ENCODE assay signal across 12 cellular contexts in genomic region chr13:113616991-113617749, GRCh38. TPM values are rescaled to one million over a fixed set of nuclear protein-coding genes. Genes with fewer than 3 reads are reported as not detected.
A peak's percentile ranks its signal among the peaks of the same experiment; 100 is the strongest.
DNase-seq lines count a peak whose midpoint lies in the region; ATAC-seq, FAIRE-seq and TF ChIP-seq lines count a peak whose summit lies in the region.
"Had no signal": no experiment of that assay in that cellular context is flagged by ENCODE, and none has a peak within 500 bp of the region (broad histone marks: within the 10 kb centered on the region; RNA-seq: fewer than 3 reads in every experiment).

No MANE protein-coding gene starts in this region.

- WGBS in right cardiac atrium, result 68% methylated on average over 18 of the region's 18 CpGs
- WGBS in psoas muscle, 3 donors, result 69 to 71% (median 70%) methylated on average over 18 of the region's 18 CpGs
- 74% methylated on average over 18 of the region's 18 CpGs for WGBS in smooth muscle cell (ENCODE audit: low lambda C conversion rate)

- ATAC-seq in right cardiac atrium (no peak), psoas muscle (peak in 3 of 4 donors; percentile 33 to 53 (median 41))
- ATAC-seq in CD4-positive, alpha-beta T cell (ENCODE audit: poor library complexity), result no peak
- ATAC-seq: esophagus mucosa had no signal

- H3K27me3 Mint-ChIP-seq in CD4-positive, alpha-beta T cell, result no peaks in the 10 kb centered on the region

- H3K9me3 Mint-ChIP-seq in CD4-positive, alpha-beta T cell, result no peaks in the 10 kb centered on the region

- peaks cover 89% of the 10 kb centered on the region for H4K20me1 ChIP-seq in smooth muscle cell (ENCODE audit: low read depth)

- no peak overlapping the region for H2AFZ ChIP-seq in smooth muscle cell (ENCODE audit: low read depth)

- TF ChIP-seq CTCF in psoas muscle (IDR thresholded peaks at IDR 0.05) (no peak), smooth muscle cell (IDR thresholded peaks at IDR 0.05; ENCODE audit: borderline replicate concordance, insufficient read depth, poor library complexity, severe bottlenecking) (no peak)
- TF ChIP-seq CTCF in CD4-positive, alpha-beta T cell (IDR thresholded peaks at IDR 0.05), result no peak

- H3K4me3 Mint-ChIP-seq in CD4-positive, alpha-beta T cell, result no peak overlapping the region

- H3K27ac ChIP-seq in right cardiac atrium (ENCODE audit: low read length), result no peak overlapping the region
- H3K27ac ChIP-seq in psoas muscle, result no peak overlapping the region
- no peak overlapping the region for H3K27ac ChIP-seq in smooth muscle cell (ENCODE audit: low read depth)
- no peak overlapping the region for H3K27ac ChIP-seq in CD4-positive, alpha-beta T cell (ENCODE audit: low read depth, low read length)

- H3K36me3 Mint-ChIP-seq in CD4-positive, alpha-beta T cell (ENCODE audit: low read depth), result peaks cover 9% of the 10 kb centered on the region

- H3K4me3 ChIP-seq in right cardiac atrium (ENCODE audit: low read length), result no peak overlapping the region
- no peak overlapping the region for H3K4me3 ChIP-seq in psoas muscle
- no peak overlapping the region for H3K4me3 ChIP-seq in smooth muscle cell

- intact Hi-C loops in right cardiac atrium (cut with DNase I), result no loop called here
- intact Hi-C loops in psoas muscle (cut with DNase I), result no loop called here
- intact Hi-C loops in CD4-positive, alpha-beta T cell (cut with DNase I, micrococcal nuclease), result no loop called here

- no peaks in the 10 kb centered on the region for H3F3A ChIP-seq in smooth muscle cell (ENCODE audit: low read depth)

- no peaks in the 10 kb centered on the region for H3K27me3 ChIP-seq in right cardiac atrium (ENCODE audit: control insufficient read depth, insufficient read depth)
- H3K27me3 ChIP-seq in psoas muscle (ENCODE audit: insufficient read depth in 3 of 3, low read length in 2 of 3), result no peaks in the 10 kb centered on the region
- H3K27me3 ChIP-seq in smooth muscle cell (ENCODE audit: low read depth), result no peaks in the 10 kb centered on the region
- H3K27me3 ChIP-seq in CD4-positive, alpha-beta T cell (ENCODE audit: control insufficient read depth, insufficient read depth, low read length), result no peaks in the 10 kb centered on the region

- H3K4me1 Mint-ChIP-seq in CD4-positive, alpha-beta T cell (ENCODE audit: low read depth), result no peaks in the 10 kb centered on the region

- H3K79me2 ChIP-seq in smooth muscle cell (ENCODE audit: low read depth), result peaks cover 12% of the 10 kb centered on the region

- no peak overlapping the region for H3K4me2 ChIP-seq in smooth muscle cell

- POLR2A ChIA-PET in CD4-positive, alpha-beta T cell (lab: Charles Lee), result no interaction called here

- DNase-seq in HTR-8/SVneo (ENCODE audit: insufficient read length, low spot score) (peak; percentile 33), NCI-H69 (lab: John Stamatoyannopoulos, UW) (peak; percentile 83), right cardiac atrium (peak in 2 of 3 donors; percentile 41 to 47), psoas muscle (no peak), smooth muscle cell (lab: John Stamatoyannopoulos, UW; ENCODE audit: unreplicated experiment) (no peak)
- no peak for DNase-seq in activated CD4-positive, CD25-positive, alpha-beta regulatory T cell (lab: John Stamatoyannopoulos, UW)
- no peak for DNase-seq in activated CD4-positive, alpha-beta T cell treated with anti-CD3 and anti-CD28 coated beads, Interleukin-2, amount 50 U/mL, for 1 hour
- no peak for DNase-seq in CD4-positive, alpha-beta T cell
- DNase-seq: NCI-H1694, T-helper 2 cell had no signal

- H3K9me3 ChIP-seq in right cardiac atrium (ENCODE audit: control insufficient read depth, low read length) (no peaks in the 10 kb centered on the region), psoas muscle (no peaks in the 10 kb centered on the region), smooth muscle cell (replicated peaks; ENCODE audit: low read depth) (no peaks in the 10 kb centered on the region)
- H3K9me3 ChIP-seq in CD4-positive, alpha-beta T cell (ENCODE audit: control insufficient read depth, low read length), result no peaks in the 10 kb centered on the region

- no peak for FAIRE-seq in HTR-8/SVneo (lab: Jason Lieb, UNC)

- H3K4me1 ChIP-seq in right cardiac atrium (ENCODE audit: control insufficient read depth, insufficient read depth, low read length), result peaks cover 8% of the 10 kb centered on the region
- H3K4me1 ChIP-seq in psoas muscle, result no peaks in the 10 kb centered on the region
- peaks cover 10% of the 10 kb centered on the region for H3K4me1 ChIP-seq in smooth muscle cell (ENCODE audit: low read depth)

- H3K36me3 ChIP-seq in psoas muscle (ENCODE audit: insufficient read depth in 1 of 2, low read depth in 1 of 2) (no peaks in the 10 kb centered on the region), smooth muscle cell (ENCODE audit: low read depth) (no peaks in the 10 kb centered on the region)

- CTCF ChIA-PET in CD4-positive, alpha-beta T cell (lab: Charles Lee), result no interaction called here

- no peak overlapping the region for H3K27ac Mint-ChIP-seq in CD4-positive, alpha-beta T cell

- no peak overlapping the region for H3K9ac ChIP-seq in smooth muscle cell (ENCODE audit: low read depth)

RNA-seq across cellular contexts. Expression of gene TFDP1, which starts 32.6 kb away (rescaled TPM):
- total RNA-seq in right cardiac atrium, result 10 to 100 TPM; 48.1 to 54.2 (median 51.1) TPM
- polyA plus RNA-seq in right cardiac atrium, result 37.1 TPM
- 10 to 100 TPM; 27.3 to 37.2 (median 31.6) TPM for total RNA-seq in psoas muscle
- polyA plus RNA-seq in psoas muscle, result 10 to 100 TPM; 18.8 to 40.2 (median 31.4) TPM
- 46.1 and 53.6 TPM in 2 replicates for total RNA-seq in smooth muscle cell
- 38.5 and 52.8 TPM in 2 replicates for polyA plus RNA-seq in smooth muscle cell
- total RNA-seq in CD4-positive, alpha-beta T cell, result 10 to 100 TPM; 17.6 to 20.0 TPM

RNA-seq across cellular contexts. Expression of gene ATP4B, which starts 40.8 kb away (rescaled TPM):
- total RNA-seq in right cardiac atrium (not detected), psoas muscle (not detected), smooth muscle cell (not detected in 2 replicates)
- polyA plus RNA-seq in right cardiac atrium (not detected), psoas muscle (under 1 TPM in 1 of 3 donors, not detected in 2; 0.04 TPM), smooth muscle cell (not detected in 2 replicates)
- not detected for total RNA-seq in CD4-positive, alpha-beta T cell
- total RNA-seq: esophagus mucosa, mucosa of gallbladder had no signal

RNA-seq across cellular contexts. Expression of gene GRK1, which starts 49.8 kb away (rescaled TPM):
- total RNA-seq in right cardiac atrium (under 1 TPM in 2 of 4 donors, not detected in 2; 0.24 to 0.66 TPM), psoas muscle (under 1 TPM in 1 of 4 donors, not detected in 3; 0.10 TPM), smooth muscle cell (not detected in 2 replicates)
- polyA plus RNA-seq in right cardiac atrium (0.43 TPM), psoas muscle (not detected), smooth muscle cell (not detected in 2 replicates)
- total RNA-seq in CD4-positive, alpha-beta T cell, result not detected
- total RNA-seq: esophagus mucosa, mucosa of gallbladder had no signal

Comparison
In these comparisons a context has a peak if more than half of its experiments do, and no peak if none do; other contexts are left out.
1. DNase-seq: peak in HTR-8/SVneo (single experiment), NCI-H69 (single experiment) and right cardiac atrium (2 of 3); none in psoas muscle (0 of 2), smooth muscle cell (single experiment), activated CD4-positive, CD25-positive, alpha-beta regulatory T cell (0 of 4), activated CD4-positive, alpha-beta T cell treated with anti-CD3 and anti-CD28 coated beads, Interleukin-2, amount 50 U/mL, for 1 hour (single experiment) and CD4-positive, alpha-beta T cell (0 of 10).
2. ATAC-seq: peak in psoas muscle (3 of 4); none in right cardiac atrium (0 of 2) and CD4-positive, alpha-beta T cell (single experiment).